29 cellular contexts compared by ENCODE assay signal in the genomic region with DNA sequence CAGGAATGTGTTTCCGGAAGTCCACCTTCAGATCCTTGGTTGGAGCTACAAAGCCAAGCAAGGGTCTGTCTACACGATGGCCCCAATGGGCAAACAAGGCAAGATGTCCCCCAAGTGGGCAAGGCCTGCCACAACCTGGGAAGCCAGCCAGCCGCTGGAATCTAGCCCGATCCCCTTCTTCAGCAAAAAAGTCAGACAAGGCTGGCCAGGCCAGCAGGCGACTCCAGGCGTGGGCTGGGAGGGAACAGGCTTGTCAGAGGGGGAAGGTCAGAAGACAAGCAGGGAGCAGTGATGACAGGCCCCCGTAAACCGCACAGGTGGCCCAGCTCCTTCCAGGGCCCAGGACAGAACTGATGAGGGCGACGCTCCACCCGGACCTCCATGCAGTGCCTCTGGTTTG.
"Had no signal": no experiment of that assay in that cellular context is flagged by ENCODE, and none has a peak within 500 bp of the region (broad histone marks: within the 10 kb centered on the region; RNA-seq: fewer than 3 reads in every experiment).

No MANE protein-coding gene starts in this region.

- H3K4me3 Mint-ChIP-seq: naive thymus-derived CD4-positive, alpha-beta T cell; natural killer cell; nephron; neural progenitor cell; stimulated activated memory B cell treated with anti-CD40 and anti-IgM and Interleukin-4, amounts not matched to agents 10 μg/mL and 1 μg/mL and 100 μg/mL, for 72 hours; stimulated activated naive CD8-positive, alpha-beta T cell treated with anti-CD3 and anti-CD28 coated beads, Interleukin-15, amount 100 ng/mL, for 72 hours; type B pancreatic cell had no signal

- H3K36me3 Mint-ChIP-seq: naive thymus-derived CD4-positive, alpha-beta T cell; natural killer cell; neural progenitor cell; stimulated activated memory B cell treated with anti-CD40 and anti-IgM and Interleukin-4, amounts not matched to agents 10 μg/mL and 1 μg/mL and 100 μg/mL, for 72 hours; type B pancreatic cell had no signal

- H3K9me3 Mint-ChIP-seq: naive thymus-derived CD4-positive, alpha-beta T cell; natural killer cell; nephron; neural progenitor cell; stimulated activated memory B cell treated with anti-CD40 and anti-IgM and Interleukin-4, amounts not matched to agents 10 μg/mL and 1 μg/mL and 100 μg/mL, for 72 hours; stimulated activated naive CD8-positive, alpha-beta T cell treated with anti-CD3 and anti-CD28 coated beads, Interleukin-15, amount 100 ng/mL, for 72 hours; type B pancreatic cell had no signal

- H3K9me3 ChIP-seq: neutrophil, pancreas, prostate gland, right lobe of liver, spleen, suprapubic skin, testis, tibial artery, transverse colon, upper lobe of right lung, vagina had no signal

- DNase-seq: naive thymus-derived CD4-positive, alpha-beta T cell; natural killer cell; nucleus accumbens; pancreas; right lobe of liver; spleen; stimulated activated CD4-positive, alpha-beta T cell treated with anti-CD3 and anti-CD28 coated beads, Interleukin-12 subunit alpha, Interleukin-12 subunit beta, amount 100 ng/mL, for 4 hours; stimulated activated CD4-positive, alpha-beta T cell treated with anti-CD3 and anti-CD28 coated beads, Interleukin-1b, Interleukin-23, amount 100 ng/mL, for 48 hours; stimulated activated CD4-positive, alpha-beta T cell treated with anti-CD3 and anti-CD28 coated beads, Interleukin-4, amount 100 ng/mL, for 1 hour; stimulated activated CD4-positive, alpha-beta T cell treated with anti-CD3 and anti-CD28 coated beads, Interleukin-4, amount 100 ng/mL, for 4 hours; stimulated activated CD8-positive, alpha-beta memory T cell treated with anti-CD3 and anti-CD28 coated beads, Interleukin-4, amount 100 ng/mL, for 48 hours; stimulated activated naive CD4-positive, alpha-beta T cell; stimulated activated naive CD8-positive, alpha-beta T cell treated with anti-CD3 and anti-CD28 coated beads, Interleukin-15, amount 100 ng/mL, for 72 hours; stimulated activated naive CD8-positive, alpha-beta T cell treated with anti-CD3 and anti-CD28 coated beads, Interleukin-15, Interleukin-2, amounts not matched to agents 100 U/mL and 50 U/mL, for 24 hours; testis; tibial artery; transverse colon; upper lobe of right lung had no signal

- H3K27me3 ChIP-seq: neural progenitor cell, neutrophil, pancreas, right lobe of liver, suprapubic skin, testis, tibial artery, transverse colon, upper lobe of right lung, vagina had no signal

- H3K4me3 ChIP-seq: neural progenitor cell, pancreas, prostate gland, right lobe of liver, skin epidermis, smooth muscle cell, spleen, suprapubic skin, testis, tibial artery, transverse colon, upper lobe of right lung, vagina had no signal

- H3K36me3 ChIP-seq: neural progenitor cell, neutrophil, pancreas, prostate gland, right lobe of liver, spleen, suprapubic skin, tibial artery, transverse colon, upper lobe of right lung, vagina had no signal

- ATAC-seq: naive thymus-derived CD4-positive, alpha-beta T cell; natural killer cell; pancreas; right cardiac atrium; right lobe of liver; stimulated activated memory B cell treated with anti-CD40 and anti-IgM and Interleukin-4, amounts not matched to agents 10 μg/mL and 1 μg/mL and 100 μg/mL, for 72 hours; stimulated activated naive CD8-positive, alpha-beta T cell treated with anti-CD3 and anti-CD28 coated beads, Interleukin-15, amount 100 ng/mL, for 72 hours; stimulated activated naive CD8-positive, alpha-beta T cell treated with anti-CD3 and anti-CD28 coated beads, Interleukin-15, Interleukin-2, amounts not matched to agents 100 U/mL and 50 U/mL, for 24 hours; upper lobe of right lung had no signal

- H3K4me1 ChIP-seq: pancreas, prostate gland, right lobe of liver, suprapubic skin, testis, tibial artery, upper lobe of right lung, vagina had no signal

- H3K27ac ChIP-seq: neural progenitor cell, neutrophil, pancreas, prostate gland, right lobe of liver, skin epidermis, spleen, suprapubic skin, testis, tibial artery, upper lobe of right lung, vagina had no signal

- H3K27ac Mint-ChIP-seq: naive thymus-derived CD4-positive, alpha-beta T cell; natural killer cell; nephron; neural progenitor cell; stimulated activated memory B cell treated with anti-CD40 and anti-IgM and Interleukin-4, amounts not matched to agents 10 μg/mL and 1 μg/mL and 100 μg/mL, for 72 hours; stimulated activated naive CD8-positive, alpha-beta T cell treated with anti-CD3 and anti-CD28 coated beads, Interleukin-15, amount 100 ng/mL, for 72 hours; type B pancreatic cell had no signal

- H3K9ac ChIP-seq: neural progenitor cell had no signal

- H3K4me1 Mint-ChIP-seq: stimulated activated memory B cell treated with anti-CD40 and anti-IgM and Interleukin-4, amounts not matched to agents 10 μg/mL and 1 μg/mL and 100 μg/mL, for 72 hours had no signal
